ENCODE assay signal across 21 cellular contexts in genomic region chr4:119750771-119751170, GRCh38.
DNase-seq lines count a peak whose midpoint lies in the region; ATAC-seq and TF ChIP-seq lines count a peak whose summit lies in the region.
"Had no signal": no experiment of that assay in that cellular context is flagged by ENCODE, and none has a peak within 500 bp of the region (broad histone marks: within the 10 kb centered on the region; RNA-seq: fewer than 3 reads in every experiment).

No MANE protein-coding gene starts in this region.

- H3K79me2 ChIP-seq in smooth muscle cell (ENCODE audit: low read depth) = no peaks in the 10 kb centered on the region

- H3K27ac ChIP-seq in Panc1 (ENCODE audit: low read length) (peak overlapping the region; percentile 89), psoas muscle (peak overlapping the region; percentile 54), dorsolateral prefrontal cortex (peak overlapping the region in 3 of 59 donors; percentile 37 to 62 (median 43)), smooth muscle cell (ENCODE audit: low read depth) (no peak overlapping the region)
- H3K27ac ChIP-seq: left lung, uterus had no signal

- H3K4me3 Mint-ChIP-seq in activated T-cell treated with anti-CD3 and anti-CD28 coated beads, Interleukin-2, amount 50 U/mL, for 72 hours = no peak overlapping the region
- H3K4me3 Mint-ChIP-seq: activated CD8-positive, alpha-beta memory T cell treated with anti-CD3 and anti-CD28 coated beads, Interleukin-2, amount 10 ng/mL, durations not matched to agents 7 days and 5 days; stimulated activated naive B cell treated with anti-CD40 and anti-IgM and Interleukin-4, amounts not matched to agents 10 μg/mL and 1 μg/mL and 100 μg/mL, for 72 hours had no signal

- H3K4me1 ChIP-seq in Panc1 (ENCODE audit: control insufficient read depth, insufficient read depth, low read length) (peaks cover 14% of the 10 kb centered on the region), psoas muscle (peaks cover 14% of the 10 kb centered on the region), smooth muscle cell (ENCODE audit: low read depth) (no peaks in the 10 kb centered on the region)
- H3K4me1 ChIP-seq: esophagus squamous epithelium, left lung, uterus had no signal

- WGBS in psoas muscle, 3 donors = 19 to 38% (median 29%) methylated on average over 1 of the region's 1 CpG
- 55% methylated on average over 1 of the region's 1 CpG for WGBS in smooth muscle cell (ENCODE audit: low lambda C conversion rate)

- H3F3A ChIP-seq in smooth muscle cell (ENCODE audit: low read depth) = no peaks in the 10 kb centered on the region

- no TSS peak for BruUV-seq in Panc1 (replicated peaks; lab: Mats Ljungman, UMichigan)

- POLR2A ChIA-PET in Panc1 (lab: Charles Lee) = no interaction called here

- H3K36me3 Mint-ChIP-seq in activated T-cell treated with anti-CD3 and anti-CD28 coated beads, Interleukin-2, amount 50 U/mL, for 72 hours (ENCODE audit: insufficient read depth in 2 of 2) = no peaks in the 10 kb centered on the region
- H3K36me3 Mint-ChIP-seq: activated CD8-positive, alpha-beta memory T cell treated with anti-CD3 and anti-CD28 coated beads, Interleukin-2, amount 10 ng/mL, durations not matched to agents 7 days and 5 days; stimulated activated naive B cell treated with anti-CD40 and anti-IgM and Interleukin-4, amounts not matched to agents 10 μg/mL and 1 μg/mL and 100 μg/mL, for 72 hours had no signal

- DNase-seq in AG20443 (ENCODE audit: low spot score) (peak; percentile 38), Panc1 (ENCODE audit: low read depth, low spot score) (no peak), fibroblast of mammary gland (ENCODE audit: low read depth) (peak; percentile 42), psoas muscle (no peak), dorsolateral prefrontal cortex (no peak), dermis blood vessel endothelial cell (no peak), smooth muscle cell (lab: John Stamatoyannopoulos, UW; ENCODE audit: unreplicated experiment) (no peak)
- no peak for DNase-seq in activated T-cell treated with anti-CD3 and anti-CD28 coated beads, Interleukin-2, amount 50 U/mL, for 72 hours
- DNase-seq: activated CD8-positive, alpha-beta memory T cell treated with anti-CD3 and anti-CD28 coated beads, Interleukin-2, amount 10 ng/mL, durations not matched to agents 7 days and 5 days; activated effector memory CD4-positive, alpha-beta T cell treated with Interleukin-2 at 50 U/mL for 16 hours; esophagus squamous epithelium; H7; KG1; left lung; NCI-H1436; NCI-H345; SHP77 treated with DMSO at 0.1 percent for 48 hours; stimulated activated naive B cell treated with anti-CD40 and anti-IgM and Interleukin-4, amounts not matched to agents 10 μg/mL and 1 μg/mL and 100 μg/mL, for 72 hours; T-helper 2 cell; uterus had no signal

- no peaks in the 10 kb centered on the region for H3K27me3 Mint-ChIP-seq in activated T-cell treated with anti-CD3 and anti-CD28 coated beads, Interleukin-2, amount 50 U/mL, for 72 hours (ENCODE audit: low read depth)
- H3K27me3 Mint-ChIP-seq: stimulated activated naive B cell treated with anti-CD40 and anti-IgM and Interleukin-4, amounts not matched to agents 10 μg/mL and 1 μg/mL and 100 μg/mL, for 72 hours had no signal

- no peak overlapping the region for H3K27ac Mint-ChIP-seq in activated T-cell treated with anti-CD3 and anti-CD28 coated beads, Interleukin-2, amount 50 U/mL, for 72 hours
- H3K27ac Mint-ChIP-seq: activated CD8-positive, alpha-beta memory T cell treated with anti-CD3 and anti-CD28 coated beads, Interleukin-2, amount 10 ng/mL, durations not matched to agents 7 days and 5 days; stimulated activated naive B cell treated with anti-CD40 and anti-IgM and Interleukin-4, amounts not matched to agents 10 μg/mL and 1 μg/mL and 100 μg/mL, for 72 hours had no signal

- no peaks in the 10 kb centered on the region for H3K4me1 Mint-ChIP-seq in activated T-cell treated with anti-CD3 and anti-CD28 coated beads, Interleukin-2, amount 50 U/mL, for 72 hours (ENCODE audit: low read depth)
- H3K4me1 Mint-ChIP-seq: activated CD8-positive, alpha-beta memory T cell treated with anti-CD3 and anti-CD28 coated beads, Interleukin-2, amount 10 ng/mL, durations not matched to agents 7 days and 5 days; stimulated activated naive B cell treated with anti-CD40 and anti-IgM and Interleukin-4, amounts not matched to agents 10 μg/mL and 1 μg/mL and 100 μg/mL, for 72 hours had no signal

- H3K36me3 ChIP-seq in Panc1 (ENCODE audit: control insufficient read depth, insufficient read depth, low read length) (no peaks in the 10 kb centered on the region), psoas muscle (ENCODE audit: insufficient read depth in 1 of 2, low read depth in 1 of 2) (no peaks in the 10 kb centered on the region), smooth muscle cell (ENCODE audit: low read depth) (no peaks in the 10 kb centered on the region)
- H3K36me3 ChIP-seq: esophagus squamous epithelium, left lung, uterus had no signal

- no peaks in the 10 kb centered on the region for H4K20me1 ChIP-seq in smooth muscle cell (ENCODE audit: low read depth)

- in situ Hi-C loops in Panc1 (cut with HindIII; ENCODE audit: low pct_unique_long_range_greater_than_20kb, low sequenced_read_pairs) = no loop called here

- no peak overlapping the region for H2AFZ ChIP-seq in smooth muscle cell (ENCODE audit: low read depth)

- ATAC-seq in Panc1 (0 out of 2 replicates have a peak, but pooled peaks have one; percentile 49), psoas muscle (peak in 3 of 4 donors; percentile 50 to 64 (median 63))
- ATAC-seq in activated T-cell treated with anti-CD3 and anti-CD28 coated beads, Interleukin-2, amount 50 U/mL, for 72 hours (replicated peaks in 1 of 2) = no peak
- ATAC-seq: activated CD4-positive, CD25-positive, alpha-beta regulatory T cell treated with anti-CD3 and anti-CD28 coated beads, Interleukin-2, amount 50 U/mL, for 24 hours; activated CD8-positive, alpha-beta memory T cell treated with anti-CD3 and anti-CD28 coated beads, Interleukin-2, amount 10 ng/mL, durations not matched to agents 7 days and 5 days; left lung; stimulated activated naive B cell treated with anti-CD40 and anti-IgM and Interleukin-4, amounts not matched to agents 10 μg/mL and 1 μg/mL and 100 μg/mL, for 72 hours had no signal

- H3K4me3 ChIP-seq in Panc1 (ENCODE audit: low read depth in 2 of 2, low read length in 2 of 2) (no peak overlapping the region), fibroblast of mammary gland (ENCODE audit: control insufficient read depth, low read depth, low read length) (no peak overlapping the region), psoas muscle (no peak overlapping the region), dorsolateral prefrontal cortex (no peak overlapping the region), smooth muscle cell (no peak overlapping the region)
- H3K4me3 ChIP-seq: esophagus squamous epithelium, left lung, uterus had no signal

- H3K9me3 Mint-ChIP-seq in activated T-cell treated with anti-CD3 and anti-CD28 coated beads, Interleukin-2, amount 50 U/mL, for 72 hours = no peaks in the 10 kb centered on the region
- H3K9me3 Mint-ChIP-seq: stimulated activated naive B cell treated with anti-CD40 and anti-IgM and Interleukin-4, amounts not matched to agents 10 μg/mL and 1 μg/mL and 100 μg/mL, for 72 hours had no signal

- no peak for TF ChIP-seq CTCF in Panc1 (IDR thresholded peaks at IDR 0.05)
- TF ChIP-seq CTCF in fibroblast of mammary gland (conservative IDR thresholded peaks at IDR 0.05; ENCODE audit: control insufficient read depth, insufficient read depth, low read depth, low read length) = no peak
- TF ChIP-seq CTCF in psoas muscle (IDR thresholded peaks at IDR 0.05) = no peak
- no peak for TF ChIP-seq CTCF in dorsolateral prefrontal cortex (IDR thresholded peaks at IDR 0.05 in 54 of 56, conservative IDR thresholded peaks at IDR 0.05 in 2 of 56; ENCODE audit: low read depth in 1 of 56, partially characterized antibody in 56 of 56)
- no peak for TF ChIP-seq CTCF in smooth muscle cell (IDR thresholded peaks at IDR 0.05; ENCODE audit: borderline replicate concordance, insufficient read depth, poor library complexity, severe bottlenecking)

- H3K27me3 ChIP-seq in Panc1 (ENCODE audit: control insufficient read depth, insufficient read depth, low read length) (no peaks in the 10 kb centered on the region), psoas muscle (ENCODE audit: insufficient read depth in 3 of 3, low read length in 2 of 3) (no peaks in the 10 kb centered on the region), dorsolateral prefrontal cortex (no peaks in the 10 kb centered on the region), smooth muscle cell (ENCODE audit: low read depth) (no peaks in the 10 kb centered on the region)
- H3K27me3 ChIP-seq: esophagus squamous epithelium, left lung, uterus had no signal

- CTCF ChIA-PET in Panc1 (lab: Charles Lee) = no interaction called here

- no peak overlapping the region for H3K4me2 ChIP-seq in smooth muscle cell

- H3K9me3 ChIP-seq in Panc1 (ENCODE audit: control insufficient read depth, insufficient read depth, low read depth, low read length) (no peaks in the 10 kb centered on the region), psoas muscle (no peaks in the 10 kb centered on the region), smooth muscle cell (replicated peaks; ENCODE audit: low read depth) (no peaks in the 10 kb centered on the region)
- H3K9me3 ChIP-seq: esophagus squamous epithelium, left lung, uterus had no signal

- intact Hi-C loops in Panc1 (cut with micrococcal nuclease; ENCODE audit: unreplicated experiment) = no loop called here
- intact Hi-C loops in psoas muscle (cut with DNase I) = no loop called here
- intact Hi-C loops in dorsolateral prefrontal cortex (cut with DNase I) = no loop called here

- no peak overlapping the region for H3K9ac ChIP-seq in smooth muscle cell (ENCODE audit: low read depth)

Comparison
In these comparisons a context has a peak if more than half of its experiments do, and no peak if none do; other contexts are left out.
1. DNase-seq: peak in AG20443 (single experiment) and fibroblast of mammary gland (single experiment); none in Panc1 (single experiment), psoas muscle (0 of 2), dorsolateral prefrontal cortex (0 of 10), activated T-cell treated with anti-CD3 and anti-CD28 coated beads, Interleukin-2, amount 50 U/mL, for 72 hours (0 of 2), dermis blood vessel endothelial cell (single experiment) and smooth muscle cell (single experiment).
2. ATAC-seq: peak in Panc1 (single experiment) and psoas muscle (3 of 4); none in activated T-cell treated with anti-CD3 and anti-CD28 coated beads, Interleukin-2, amount 50 U/mL, for 72 hours (0 of 2).